ENCODE assay signal across 27 cellular contexts in the genomic region with DNA sequence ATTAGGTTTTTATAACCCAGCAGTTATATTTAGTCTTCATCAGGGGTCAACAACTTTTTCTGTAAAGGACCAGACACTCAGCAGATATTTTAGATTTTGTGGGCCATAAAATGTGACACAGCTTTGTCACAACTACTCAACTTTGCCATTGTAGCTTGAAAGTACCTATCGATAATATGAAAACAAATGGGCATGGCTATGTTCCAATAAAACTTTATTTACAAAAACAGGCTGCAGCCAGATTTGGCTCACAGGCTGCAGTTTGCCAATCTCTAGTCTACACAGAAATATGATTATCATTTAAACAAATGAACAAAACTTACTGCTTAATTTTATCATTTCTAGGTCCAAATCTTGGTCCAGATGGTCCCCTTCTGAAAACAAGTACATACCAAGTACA.
"Had no signal": no experiment of that assay in that cellular context is flagged by ENCODE, and none has a peak within 500 bp of the region (broad histone marks: within the 10 kb centered on the region; RNA-seq: fewer than 3 reads in every experiment).

No MANE protein-coding gene starts in this region.

- H3K36me3 ChIP-seq: colonic mucosa, gastrocnemius medialis had no signal

- H3K4me1 Mint-ChIP-seq: endodermal cell had no signal

- H3K27ac ChIP-seq: colonic mucosa, coronary artery, dorsolateral prefrontal cortex, epithelial cell of prostate, esophagus muscularis mucosa, esophagus squamous epithelium, foreskin keratinocyte, gastroesophageal sphincter, heart left ventricle, heart right ventricle had no signal

- H3K27me3 Mint-ChIP-seq: dendritic cell treated with granulocyte-macrophage colony-stimulating factor and Interleukin-4, amounts not matched to agents 40 ng/mL and 50 ng/mL, for 4 days; effector memory CD8-positive, alpha-beta T cell had no signal

- H3K4me3 ChIP-seq: colonic mucosa, coronary artery, dorsolateral prefrontal cortex, esophagus muscularis mucosa, esophagus squamous epithelium, gastrocnemius medialis, gastroesophageal sphincter, heart left ventricle, heart right ventricle had no signal

- FAIRE-seq: colon, endometrium, endothelial cell of umbilical vein had no signal

- H3K4me1 ChIP-seq: colonic mucosa, foreskin keratinocyte had no signal

- H3K27me3 ChIP-seq: colonic mucosa, dorsolateral prefrontal cortex, esophagus muscularis mucosa, esophagus squamous epithelium, foreskin keratinocyte, gastrocnemius medialis, gastroesophageal sphincter, heart left ventricle, heart right ventricle had no signal

- H3K4me3 Mint-ChIP-seq: dendritic cell treated with granulocyte-macrophage colony-stimulating factor and Interleukin-4, amounts not matched to agents 40 ng/mL and 50 ng/mL, for 4 days; effector memory CD8-positive, alpha-beta T cell; endodermal cell had no signal

- H3K9me3 ChIP-seq: colonic mucosa, gastrocnemius medialis had no signal

- DNase-seq: colonic mucosa; cortex of kidney; dermis blood vessel endothelial cell; dorsolateral prefrontal cortex; effector CD4-positive, alpha-beta T cell; effector CD8-positive, alpha-beta T cell; effector memory CD4-positive, alpha-beta T cell; effector memory CD8-positive, alpha-beta T cell; endodermal cell; erythroblast; esophagus squamous epithelium; foreskin melanocyte; gastrocnemius medialis; glutamatergic neuron; head of caudate nucleus; heart left ventricle; heart right ventricle had no signal

- H3K27ac Mint-ChIP-seq: dendritic cell treated with granulocyte-macrophage colony-stimulating factor and Interleukin-4, amounts not matched to agents 40 ng/mL and 50 ng/mL, for 4 days; effector memory CD8-positive, alpha-beta T cell; endodermal cell had no signal

- ATAC-seq: effector memory CD8-positive, alpha-beta T cell; esophagus mucosa; foreskin keratinocyte; gastrocnemius medialis; gastroesophageal sphincter; heart left ventricle; heart right ventricle had no signal
